Comparison of ENCODE assay signal across 14 cellular contexts in the genomic region with DNA sequence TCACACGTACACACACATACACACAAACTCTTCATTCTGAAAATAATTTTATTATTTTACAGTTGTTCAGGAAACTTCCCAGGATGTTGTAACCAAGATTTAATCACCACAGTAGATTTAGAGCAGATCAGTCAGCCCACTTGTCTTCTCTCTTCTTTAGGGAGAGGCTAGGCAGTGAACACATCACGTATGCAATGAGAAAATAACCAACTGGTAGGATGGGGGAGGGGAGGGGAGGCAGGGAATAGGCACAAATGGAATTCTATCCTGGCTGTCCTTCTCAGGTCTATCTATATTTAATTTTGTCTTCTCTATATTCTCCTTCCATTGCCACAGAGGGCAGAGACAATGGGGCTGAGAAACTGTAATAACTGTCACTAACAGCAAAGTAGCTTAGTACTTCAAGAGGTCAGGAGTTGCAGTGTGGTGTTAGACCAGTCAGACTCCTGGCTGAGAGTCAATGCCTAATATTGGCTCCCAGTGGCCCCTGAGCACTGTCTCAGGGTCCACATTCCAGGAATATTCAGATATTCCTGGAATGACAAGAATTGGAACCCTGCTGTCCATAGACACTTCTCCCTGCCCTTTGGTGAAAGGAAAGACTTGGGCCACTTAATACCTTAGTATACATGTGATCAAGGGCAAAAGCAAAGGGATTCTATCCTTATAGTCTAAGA.
"Had no signal": no experiment of that assay in that cellular context is flagged by ENCODE, and none has a peak within 500 bp of the region (broad histone marks: within the 10 kb centered on the region; RNA-seq: fewer than 3 reads in every experiment).

No MANE protein-coding gene starts in this region.

- H3K27ac ChIP-seq: esophagus muscularis mucosa, sigmoid colon had no signal

- DNase-seq: activated CD4-positive, alpha-beta memory T cell treated with anti-CD3 and anti-CD28 coated beads, Interleukin-2, amount 10 ng/mL, durations not matched to agents 7 days and 5 days; activated gamma-delta T cell treated with Interleukin-2 at 50 U/mL for 16 hours; activated naive CD8-positive, alpha-beta T cell treated with anti-CD3 and anti-CD28 coated beads, Interleukin-2, amount 10 ng/mL, durations not matched to agents 7 days and 5 days; activated T-cell treated with anti-CD3 and anti-CD28 coated beads, Interleukin-2, amount 50 U/mL, for 48 hours; aorta; glutamatergic neuron; naive B cell; sigmoid colon; stimulated activated CD4-positive, alpha-beta T cell treated with anti-CD3 and anti-CD28 coated beads, Interleukin-2, amount 100 ng/mL, for 48 hours; T-helper 9 cell had no signal

- H3K27ac Mint-ChIP-seq: activated CD4-positive, alpha-beta memory T cell treated with anti-CD3 and anti-CD28 coated beads, Interleukin-2, amount 10 ng/mL, durations not matched to agents 7 days and 5 days; mesothelial cell of epicardium; progenitor cell of endocrine pancreas; stimulated activated naive CD8-positive, alpha-beta T cell treated with anti-CD3 and anti-CD28 coated beads, Interleukin-15, Interleukin-2, amounts not matched to agents 100 ng/mL and 50 ng/mL, for 24 hours had no signal

- H3K27me3 Mint-ChIP-seq: activated CD4-positive, alpha-beta memory T cell treated with anti-CD3 and anti-CD28 coated beads, Interleukin-2, amount 10 ng/mL, durations not matched to agents 7 days and 5 days; activated naive CD8-positive, alpha-beta T cell treated with anti-CD3 and anti-CD28 coated beads, Interleukin-2, amount 10 ng/mL, durations not matched to agents 7 days and 5 days; naive B cell; progenitor cell of endocrine pancreas; stimulated activated naive CD8-positive, alpha-beta T cell treated with anti-CD3 and anti-CD28 coated beads, Interleukin-15, Interleukin-2, amounts not matched to agents 100 ng/mL and 50 ng/mL, for 24 hours had no signal

- H3K4me1 ChIP-seq: sigmoid colon had no signal

- H3K27me3 ChIP-seq: esophagus muscularis mucosa, sigmoid colon had no signal

- H3K4me3 Mint-ChIP-seq: activated CD4-positive, alpha-beta memory T cell treated with anti-CD3 and anti-CD28 coated beads, Interleukin-2, amount 10 ng/mL, durations not matched to agents 7 days and 5 days; activated naive CD8-positive, alpha-beta T cell treated with anti-CD3 and anti-CD28 coated beads, Interleukin-2, amount 10 ng/mL, durations not matched to agents 7 days and 5 days; mesothelial cell of epicardium; naive B cell; stimulated activated naive CD8-positive, alpha-beta T cell treated with anti-CD3 and anti-CD28 coated beads, Interleukin-15, Interleukin-2, amounts not matched to agents 100 ng/mL and 50 ng/mL, for 24 hours had no signal

- H3K4me3 ChIP-seq: esophagus muscularis mucosa, sigmoid colon had no signal

- H3K9me3 Mint-ChIP-seq: activated CD4-positive, alpha-beta memory T cell treated with anti-CD3 and anti-CD28 coated beads, Interleukin-2, amount 10 ng/mL, durations not matched to agents 7 days and 5 days; activated naive CD8-positive, alpha-beta T cell treated with anti-CD3 and anti-CD28 coated beads, Interleukin-2, amount 10 ng/mL, durations not matched to agents 7 days and 5 days; mesothelial cell of epicardium; stimulated activated naive CD8-positive, alpha-beta T cell treated with anti-CD3 and anti-CD28 coated beads, Interleukin-15, Interleukin-2, amounts not matched to agents 100 ng/mL and 50 ng/mL, for 24 hours had no signal

- H3K9me3 ChIP-seq: esophagus muscularis mucosa, sigmoid colon had no signal
